ENCODE assay signal across 8 cellular contexts in the genomic region with DNA sequence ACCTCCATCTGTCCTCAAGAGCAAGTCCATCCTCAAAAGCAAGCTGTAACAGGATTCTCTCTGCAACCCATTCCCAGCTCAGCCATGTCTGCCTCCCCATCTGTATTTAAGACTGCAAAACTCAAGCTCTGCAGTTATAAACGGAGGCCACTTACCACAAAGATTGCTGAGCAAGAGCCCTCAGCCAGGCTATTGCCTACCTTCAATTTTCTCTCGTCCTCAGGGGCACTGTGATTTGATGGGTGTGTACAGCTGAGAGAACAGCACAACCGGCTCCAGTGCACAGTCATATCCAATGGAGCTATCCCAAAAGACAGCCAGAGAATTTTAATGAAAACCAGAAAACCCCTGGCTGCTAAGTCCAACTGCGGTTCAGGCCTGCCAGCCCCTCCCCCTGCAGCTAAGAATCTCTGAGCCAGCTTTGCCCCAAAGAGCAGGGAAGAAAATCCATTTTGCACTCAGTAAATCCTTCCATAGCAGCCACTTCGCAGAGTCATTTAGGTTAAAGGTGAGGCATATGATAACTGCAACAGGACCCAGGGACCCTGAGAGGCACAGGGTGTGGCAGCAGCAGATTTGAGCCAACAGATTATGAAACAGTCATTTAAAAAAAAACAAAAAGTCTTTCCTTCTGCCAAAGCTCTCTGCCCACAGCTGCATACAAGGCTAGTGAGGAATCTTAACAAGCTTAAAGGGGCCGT. TPM values are rescaled to one million over a fixed set of nuclear protein-coding genes. Genes with fewer than 3 reads are reported as not detected.
DNase-seq lines count a peak whose midpoint lies in the region; ATAC-seq and TF ChIP-seq lines count a peak whose summit lies in the region.

No MANE protein-coding gene starts in this region.

- H3K36me3 ChIP-seq in right lobe of liver = no peaks in the 10 kb centered on the region
- no peaks in the 10 kb centered on the region for H3K36me3 ChIP-seq in thoracic aorta

- peak; percentile 78 to 93 (median 89) for ATAC-seq in right lobe of liver
- ATAC-seq in thoracic aorta (ENCODE audit: insufficient number of reproducible peaks, low FRiP score, low read depth) = peak; percentile 66
- ATAC-seq in HG02884 (IDR thresholded peaks at IDR 0.05; ENCODE audit: unreplicated experiment) = no peak

- intact Hi-C loops in right lobe of liver (cut with DNase I) = no loop called here

- WGBS in right lobe of liver (ENCODE audit: insufficient coverage, low coverage, low lambda C conversion rate, missing lambda C conversion rate) = 26% methylated on average over 6 of the region's 6 CpGs

- peak; percentile 86 for DNase-seq in GM04503 (ENCODE audit: low read depth)
- DNase-seq in NAMALWA (ENCODE audit: low spot score) = peak; percentile 21
- peak; percentile 37 for DNase-seq in brain pericyte (ENCODE audit: low read depth, low spot score)
- no peak for DNase-seq in right lobe of liver
- no peak for DNase-seq in thoracic aorta (ENCODE audit: low spot score)
- DNase-seq in SHP77 treated with DMSO at 0.1 percent for 48 hours (lab: John Stamatoyannopoulos, UW) = no peak
- DNase-seq in SKM-1 treated with dmso at 0.1 percent for 144 hours (lab: John Stamatoyannopoulos, UW; ENCODE audit: unreplicated experiment) = no peak

- TF ChIP-seq CTCF in right lobe of liver (IDR thresholded peaks at IDR 0.05) (no peak), thoracic aorta (IDR thresholded peaks at IDR 0.05) (no peak)

- H3K27me3 ChIP-seq in right lobe of liver (no peaks in the 10 kb centered on the region), thoracic aorta (replicated peaks; ENCODE audit: insufficient read depth) (no peaks in the 10 kb centered on the region)

- no peak overlapping the region for H3K4me3 ChIP-seq in right lobe of liver
- peak overlapping the region; percentile 61 for H3K4me3 ChIP-seq in thoracic aorta

- peaks cover 0 to 13% (median 5%) of the 10 kb centered on the region in 4 donors for H3K4me1 ChIP-seq in right lobe of liver
- peaks cover 34 to 57% of the 10 kb centered on the region in 2 donors for H3K4me1 ChIP-seq in thoracic aorta (ENCODE audit: control insufficient read depth in 1 of 2, low read depth in 2 of 2)

- TF ChIP-seq POLR2A in right lobe of liver (IDR thresholded peaks at IDR 0.05) = no peak

- no peaks in the 10 kb centered on the region for H3K9me3 ChIP-seq in right lobe of liver
- H3K9me3 ChIP-seq in thoracic aorta = no peaks in the 10 kb centered on the region

- H3K27ac ChIP-seq in right lobe of liver (no peak overlapping the region), thoracic aorta (peak overlapping the region; percentile 78 to 79)

RNA-seq across cellular contexts. Expression of a gene that starts 37.6 kb away (rescaled TPM):
- 1 to 10 TPM; 4.1 to 9.6 (median 6.7) TPM for total RNA-seq in right lobe of liver
- total RNA-seq in thoracic aorta = 10 to 100 TPM; 16.6 to 25.7 TPM

Comparison
In these comparisons a context has a peak if more than half of its experiments do, and no peak if none do; other contexts are left out.
1. DNase-seq: peak in GM04503 (single experiment), NAMALWA (single experiment) and brain pericyte (single experiment); none in right lobe of liver (0 of 3), thoracic aorta (single experiment), SHP77 treated with DMSO at 0.1 percent for 48 hours (single experiment) and SKM-1 treated with dmso at 0.1 percent for 144 hours (single experiment).
2. H3K27ac ChIP-seq: peak in thoracic aorta (2 of 2); none in right lobe of liver (0 of 3).